10 cellular contexts compared by ENCODE assay signal in genomic region chr15:31200735-31201151, GRCh38.
DNase-seq lines count a peak whose midpoint lies in the region; ATAC-seq and TF ChIP-seq lines count a peak whose summit lies in the region.
"Had no signal": no experiment of that assay in that cellular context is flagged by ENCODE, and none has a peak within 500 bp of the region (broad histone marks: within the 10 kb centered on the region; RNA-seq: fewer than 3 reads in every experiment).

No MANE protein-coding gene starts in this region.

- H3K27me3 ChIP-seq in DOHH2 (ENCODE audit: control insufficient read depth, low read length) = peaks cover 23% of the 10 kb centered on the region

- H4K20me1 ChIP-seq in DOHH2 (ENCODE audit: control insufficient read depth, insufficient read depth, low read depth, low read length) = no peaks in the 10 kb centered on the region

- H3K79me2 ChIP-seq in DOHH2 (ENCODE audit: control insufficient read depth, low read length) = no peaks in the 10 kb centered on the region

- peaks cover 15% of the 10 kb centered on the region for H3K4me1 ChIP-seq in DOHH2 (ENCODE audit: control insufficient read depth, low read length)

- H3K36me3 ChIP-seq in DOHH2 (ENCODE audit: control insufficient read depth, low read length) = no peaks in the 10 kb centered on the region

- TF ChIP-seq CTCF in DOHH2 (IDR thresholded peaks at IDR 0.05; ENCODE audit: low read depth, low read length, poor library complexity, severe bottlenecking) = peak; percentile 65

- H3F3A ChIP-seq in DOHH2 (ENCODE audit: control insufficient read depth, insufficient read depth) = no peaks in the 10 kb centered on the region

- H3K4me2 ChIP-seq in DOHH2 (ENCODE audit: low read length) = no peak overlapping the region
- H3K4me2 ChIP-seq: KMS-11 had no signal

- no peak for ATAC-seq in HG02870 (IDR thresholded peaks at IDR 0.05; ENCODE audit: unreplicated experiment)

- no peaks in the 10 kb centered on the region for H3K9me2 ChIP-seq in DOHH2 (replicated peaks; ENCODE audit: control insufficient read depth, low read length)

- no peak overlapping the region for H3K4me3 ChIP-seq in DOHH2 (ENCODE audit: low read length)
- H3K4me3 ChIP-seq: skin epidermis had no signal

- H3K9me3 ChIP-seq in DOHH2 (ENCODE audit: control insufficient read depth, insufficient read depth, low read length) = no peaks in the 10 kb centered on the region

- no peak overlapping the region for H3K27ac ChIP-seq in DOHH2 (ENCODE audit: low read depth, low read length)
- H3K27ac ChIP-seq: KMS-11, skin epidermis had no signal

- DNase-seq in NOMO-1 treated with DMSO at 0.1 percent for 48 hours (lab: John Stamatoyannopoulos, UW; ENCODE audit: unreplicated experiment) (peak; percentile 29), germinal center (ENCODE audit: low spot score) (peak; percentile 50), pulmonary artery endothelial cell (ENCODE audit: low read depth, low spot score) (peak; percentile 29), GF-D8 (lab: John Stamatoyannopoulos, UW) (no peak), NCI-H146 treated with DMSO at 0.1 percent for 48 hours (lab: John Stamatoyannopoulos, UW; ENCODE audit: unreplicated experiment) (no peak)
- peak; percentile 65 for DNase-seq in activated effector memory CD4-positive, alpha-beta T cell treated with Interleukin-2 at 50 U/mL for 16 hours

Comparison
In these comparisons a context has a peak if more than half of its experiments do, and no peak if none do; other contexts are left out.
1. DNase-seq: peak in NOMO-1 treated with DMSO at 0.1 percent for 48 hours (single experiment), activated effector memory CD4-positive, alpha-beta T cell treated with Interleukin-2 at 50 U/mL for 16 hours (single experiment), germinal center (single experiment) and pulmonary artery endothelial cell (single experiment); none in GF-D8 (single experiment) and NCI-H146 treated with DMSO at 0.1 percent for 48 hours (single experiment).